In the genomic region with DNA sequence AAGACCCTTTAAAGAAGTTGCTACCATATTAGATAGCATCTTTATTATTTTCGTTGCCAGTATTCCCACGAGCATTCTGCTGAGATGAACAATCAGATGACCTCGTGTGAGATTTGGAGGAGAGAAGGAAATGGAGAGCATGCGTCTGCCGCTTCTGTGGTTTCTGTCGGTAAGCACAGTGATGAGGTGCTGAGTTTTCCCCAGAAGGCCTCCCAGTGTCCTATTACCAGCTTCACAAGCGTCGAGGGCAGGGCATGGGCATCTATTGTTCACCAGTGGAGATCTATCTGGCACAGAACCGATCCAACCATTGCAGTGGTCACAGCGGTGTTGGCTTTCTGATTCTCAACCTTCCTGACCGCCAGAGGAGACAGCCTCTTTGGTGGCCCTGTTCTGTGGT, we compare ENCODE assay signal across 11 cellular contexts. TPM values are rescaled to one million over a fixed set of nuclear protein-coding genes. Genes with fewer than 3 reads are reported as not detected.
DNase-seq lines count a peak whose midpoint lies in the region; ATAC-seq, FAIRE-seq and TF ChIP-seq lines count a peak whose summit lies in the region.
"Had no signal": no experiment of that assay in that cellular context is flagged by ENCODE, and none has a peak within 500 bp of the region (broad histone marks: within the 10 kb centered on the region; RNA-seq: fewer than 3 reads in every experiment).

No MANE protein-coding gene starts in this region.

- peaks cover 50% of the 10 kb centered on the region for H3K36me3 ChIP-seq in suprapubic skin

- peak overlapping the region; percentile 78 for H3K27ac ChIP-seq in suprapubic skin
- H3K27ac ChIP-seq: C4-2B had no signal

- no peak for TF ChIP-seq POLR2A in suprapubic skin (IDR thresholded peaks at IDR 0.05)
- no peak for TF ChIP-seq POLR2A in GM12891 (IDR thresholded peaks at IDR 0.05; ENCODE audit: low read depth, low read length)

- no peaks in the 10 kb centered on the region for H3K9me3 Mint-ChIP-seq in activated CD8-positive, alpha-beta T cell treated with anti-CD3 and anti-CD28 coated beads for 36 hours
- no peaks in the 10 kb centered on the region for H3K9me3 Mint-ChIP-seq in activated CD8-positive, alpha-beta T cell treated with anti-CD3 and anti-CD28 coated beads, Interleukin-2, amount 10 ng/mL, durations not matched to agents 7 days and 5 days (ENCODE audit: insufficient read depth)

- peaks cover 28% of the 10 kb centered on the region for H3K4me1 Mint-ChIP-seq in activated CD8-positive, alpha-beta T cell treated with anti-CD3 and anti-CD28 coated beads for 36 hours (ENCODE audit: low read depth)
- H3K4me1 Mint-ChIP-seq in activated CD8-positive, alpha-beta T cell treated with anti-CD3 and anti-CD28 coated beads, Interleukin-2, amount 10 ng/mL, durations not matched to agents 7 days and 5 days (ENCODE audit: low read depth): peaks cover 21% of the 10 kb centered on the region

- TF ChIP-seq CTCF in activated CD8-positive, alpha-beta T cell treated with anti-CD3 and anti-CD28 coated beads for 36 hours (IDR thresholded peaks at IDR 0.05): no peak
- TF ChIP-seq CTCF in fibroblast of mammary gland (conservative IDR thresholded peaks at IDR 0.05; ENCODE audit: control insufficient read depth, insufficient read depth, low read depth, low read length): no peak
- no peak for TF ChIP-seq CTCF in suprapubic skin (IDR thresholded peaks at IDR 0.05)
- TF ChIP-seq CTCF in GM20000 (IDR thresholded peaks at IDR 0.05; ENCODE audit: extremely low read depth, missing control alignments): no peak

- H3K36me3 Mint-ChIP-seq in activated CD8-positive, alpha-beta T cell treated with anti-CD3 and anti-CD28 coated beads for 36 hours (ENCODE audit: low read depth): peaks cover 36% of the 10 kb centered on the region
- H3K36me3 Mint-ChIP-seq in activated CD8-positive, alpha-beta T cell treated with anti-CD3 and anti-CD28 coated beads, Interleukin-2, amount 10 ng/mL, durations not matched to agents 7 days and 5 days (ENCODE audit: low read depth): peaks cover 54% of the 10 kb centered on the region

- H3K9me3 ChIP-seq in suprapubic skin: no peaks in the 10 kb centered on the region

- no peak for TF ChIP-seq EP300 in suprapubic skin (IDR thresholded peaks at IDR 0.05)

- H3K4me3 Mint-ChIP-seq in activated CD8-positive, alpha-beta T cell treated with anti-CD3 and anti-CD28 coated beads for 36 hours: no peak overlapping the region
- no peak overlapping the region for H3K4me3 Mint-ChIP-seq in activated CD8-positive, alpha-beta T cell treated with anti-CD3 and anti-CD28 coated beads, Interleukin-2, amount 10 ng/mL, durations not matched to agents 7 days and 5 days

- no peak for FAIRE-seq in GM12891 (lab: Jason Lieb, UNC)

- POLR2A ChIA-PET in activated CD8-positive, alpha-beta T cell treated with anti-CD3 and anti-CD28 coated beads for 36 hours (lab: Charles Lee): interaction anchor here (1.7 kb wide), 1 partner anchor 29 kb away, joined by 5 read pairs; a partner anchor contains a TSS
- POLR2A ChIA-PET in activated CD8-positive, alpha-beta T cell treated with anti-CD3 and anti-CD28 coated beads, Interleukin-2, amount 10 ng/mL, durations not matched to agents 7 days and 5 days (lab: Charles Lee): interaction anchor here (1.0 kb wide), 1 partner anchor 9 kb away, joined by 3 read pairs; no protein-coding TSS in a partner anchor

- H3K4me3 ChIP-seq in fibroblast of mammary gland (ENCODE audit: control insufficient read depth, low read depth, low read length) (no peak overlapping the region), suprapubic skin (no peak overlapping the region)

- no peaks in the 10 kb centered on the region for H3K27me3 Mint-ChIP-seq in activated CD8-positive, alpha-beta T cell treated with anti-CD3 and anti-CD28 coated beads for 36 hours
- no peaks in the 10 kb centered on the region for H3K27me3 Mint-ChIP-seq in activated CD8-positive, alpha-beta T cell treated with anti-CD3 and anti-CD28 coated beads, Interleukin-2, amount 10 ng/mL, durations not matched to agents 7 days and 5 days (ENCODE audit: low read depth)

- ATAC-seq in activated CD8-positive, alpha-beta T cell treated with anti-CD3 and anti-CD28 coated beads for 36 hours: no peak
- ATAC-seq in activated CD8-positive, alpha-beta T cell treated with anti-CD3 and anti-CD28 coated beads, Interleukin-2, amount 10 ng/mL, durations not matched to agents 7 days and 5 days: no peak
- no peak for ATAC-seq in GM19324 (IDR thresholded peaks at IDR 0.05; ENCODE audit: low FRiP score, unreplicated experiment)

- WGBS in suprapubic skin: 60% methylated on average over 11 of the region's 11 CpGs

- intact Hi-C loops in activated CD8-positive, alpha-beta T cell treated with anti-CD3 and anti-CD28 coated beads for 36 hours (cut with micrococcal nuclease): no loop called here

- no peaks in the 10 kb centered on the region for H3K27me3 ChIP-seq in suprapubic skin

- CTCF ChIA-PET in activated CD8-positive, alpha-beta T cell treated with anti-CD3 and anti-CD28 coated beads for 36 hours (lab: Charles Lee): interaction anchor here (0.6 to 1.0 kb wide), 2 partner anchors 11 to 596 kb away, joined by 3 read pairs; no protein-coding TSS in a partner anchor
- CTCF ChIA-PET in activated CD8-positive, alpha-beta T cell treated with anti-CD3 and anti-CD28 coated beads, Interleukin-2, amount 10 ng/mL, durations not matched to agents 7 days and 5 days (lab: Charles Lee): no interaction called here

- DNase-seq in activated CD8-positive, alpha-beta T cell treated with anti-CD3 and anti-CD28 coated beads for 36 hours: no peak
- no peak for DNase-seq in activated CD8-positive, alpha-beta T cell treated with anti-CD3 and anti-CD28 coated beads, Interleukin-2, amount 10 ng/mL, durations not matched to agents 7 days and 5 days
- DNase-seq in NCI-H2171 (lab: John Stamatoyannopoulos, UW) (peak; percentile 47), fibroblast of mammary gland (ENCODE audit: low read depth) (peak; percentile 56), suprapubic skin (ENCODE audit: low spot score in 2 of 2) (no peak), GM12891 (ENCODE audit: insufficient read length, low spot score) (no peak), GM20000 (ENCODE audit: low spot score) (no peak)
- DNase-seq: GOT3, NCI-H446 treated with DMSO at 0.1 percent for 48 hours had no signal

- peak overlapping the region; percentile 13 for H3K27ac Mint-ChIP-seq in activated CD8-positive, alpha-beta T cell treated with anti-CD3 and anti-CD28 coated beads for 36 hours
- H3K27ac Mint-ChIP-seq in activated CD8-positive, alpha-beta T cell treated with anti-CD3 and anti-CD28 coated beads, Interleukin-2, amount 10 ng/mL, durations not matched to agents 7 days and 5 days: no peak overlapping the region

- peaks cover 60% of the 10 kb centered on the region for H3K4me1 ChIP-seq in suprapubic skin

TF ChIP-seq in GM12891, 5 proteins besides CTCF, POLR2A, EP300 and RAD21:
- TF ChIP-seq TAF1 (IDR thresholded peaks at IDR 0.05; ENCODE audit: low read depth, low read length): no peak
- TF ChIP-seq SPI1 (IDR thresholded peaks at IDR 0.05; ENCODE audit: low read depth, low read length): no peak
- no peak for TF ChIP-seq POLR2AphosphoS5 (IDR thresholded peaks at IDR 0.05; ENCODE audit: low read depth, low read length)
- no peak for TF ChIP-seq PAX5 (IDR thresholded peaks at IDR 0.05; ENCODE audit: insufficient read depth, low read length, severe bottlenecking)
- TF ChIP-seq POU2F2 (IDR thresholded peaks at IDR 0.05; ENCODE audit: low read depth, low read length): no peak

RNA-seq across cellular contexts. Expression of a gene that starts 29.4 kb away (rescaled TPM):
- total RNA-seq in activated CD8-positive, alpha-beta T cell treated with anti-CD3 and anti-CD28 coated beads for 36 hours: 10 to 100 TPM; 23.2 to 26.3 TPM
- total RNA-seq in activated CD8-positive, alpha-beta T cell treated with anti-CD3 and anti-CD28 coated beads, Interleukin-2, amount 10 ng/mL, durations not matched to agents 7 days and 5 days: 10 to 100 TPM; 22.7 to 24.4 TPM
- total RNA-seq in suprapubic skin: 10 to 100 TPM; 59.7 to 64.0 (median 60.9) TPM
- 32.1 TPM for polyA plus RNA-seq in GM12891 (2012; ENCODE audit: low read depth, missing spikeins)

Comparison
In these comparisons a context has a peak if more than half of its experiments do, and no peak if none do; other contexts are left out.
1. DNase-seq: peak in NCI-H2171 (single experiment) and fibroblast of mammary gland (single experiment); none in activated CD8-positive, alpha-beta T cell treated with anti-CD3 and anti-CD28 coated beads for 36 hours (single experiment), activated CD8-positive, alpha-beta T cell treated with anti-CD3 and anti-CD28 coated beads, Interleukin-2, amount 10 ng/mL, durations not matched to agents 7 days and 5 days (single experiment), suprapubic skin (0 of 2), GM12891 (single experiment) and GM20000 (single experiment).